Comparison of ENCODE assay signal across 17 cellular contexts in genomic region chr17:41492351-41492750, GRCh38. TPM values are rescaled to one million over a fixed set of nuclear protein-coding genes. Genes with fewer than 3 reads are reported as not detected.
DNase-seq lines count a peak whose midpoint lies in the region; ATAC-seq and TF ChIP-seq lines count a peak whose summit lies in the region.
"Had no signal": no experiment of that assay in that cellular context is flagged by ENCODE, and none has a peak within 500 bp of the region (broad histone marks: within the 10 kb centered on the region; RNA-seq: fewer than 3 reads in every experiment).

No MANE protein-coding gene starts in this region.

- H3K27me3 Mint-ChIP-seq in CD14-positive monocyte (ENCODE audit: low read depth in 3 of 3): peaks cover 0 to 2% (median 0%) of the 10 kb centered on the region in 3 donors
- H3K27me3 Mint-ChIP-seq in activated T-cell treated with anti-CD3 and anti-CD28 coated beads, Interleukin-2, amount 50 U/mL, for 4 hours (ENCODE audit: low read depth): no peaks in the 10 kb centered on the region
- H3K27me3 Mint-ChIP-seq: natural killer cell treated with Interleukin-12 subunit alpha and Interleukin-12 subunit beta and Interleukin-15 and Interleukin-18, amount 100 ng/mL, for 72 hours had no signal

- intact Hi-C loops in CD14-positive monocyte (cut with micrococcal nuclease): loop anchor here (5.0 to 10.0 kb wide), 2 partner anchors 55 to 172 kb away; no protein-coding TSS in a partner anchor
- intact Hi-C loops in Panc1 (cut with micrococcal nuclease; ENCODE audit: unreplicated experiment): no loop called here
- intact Hi-C loops in posterior vena cava (cut with DNase I): no loop called here

- POLR2A ChIA-PET in Panc1 (lab: Charles Lee): no interaction called here

- no peaks in the 10 kb centered on the region for H3K27me3 ChIP-seq in Panc1 (ENCODE audit: control insufficient read depth, insufficient read depth, low read length)

- peaks cover 0 to 5% (median 0%) of the 10 kb centered on the region in 7 donors for H3K9me3 Mint-ChIP-seq in CD14-positive monocyte
- H3K9me3 Mint-ChIP-seq in activated T-cell treated with anti-CD3 and anti-CD28 coated beads, Interleukin-2, amount 50 U/mL, for 4 hours: no peaks in the 10 kb centered on the region
- H3K9me3 Mint-ChIP-seq: activated naive CD4-positive, alpha-beta T cell treated with anti-CD3 and anti-CD28 coated beads for 36 hours; natural killer cell treated with Interleukin-12 subunit alpha and Interleukin-12 subunit beta and Interleukin-15 and Interleukin-18, amount 100 ng/mL, for 72 hours; stimulated activated naive B cell treated with anti-CD40 and anti-IgM and Interleukin-4, amounts not matched to agents 10 μg/mL and 1 μg/mL and 100 μg/mL, for 72 hours had no signal

- H3K4me1 Mint-ChIP-seq in CD14-positive monocyte: peaks cover 64% of the 10 kb centered on the region
- peaks cover 20% of the 10 kb centered on the region for H3K4me1 Mint-ChIP-seq in activated T-cell treated with anti-CD3 and anti-CD28 coated beads, Interleukin-2, amount 50 U/mL, for 4 hours (ENCODE audit: low read depth)

- TF ChIP-seq CTCF in CD14-positive monocyte (IDR thresholded peaks at IDR 0.05) (no peak), Panc1 (IDR thresholded peaks at IDR 0.05) (no peak), fibroblast of villous mesenchyme (IDR thresholded peaks at IDR 0.05; ENCODE audit: insufficient read depth, low read depth, low read length) (no peak)

- no TSS peak for BruUV-seq in Panc1 (replicated peaks; lab: Mats Ljungman, UMichigan)

- H3K4me1 ChIP-seq in Panc1 (ENCODE audit: control insufficient read depth, insufficient read depth, low read length): peaks cover 29% of the 10 kb centered on the region

- in situ Hi-C loops in Panc1 (cut with HindIII; ENCODE audit: low pct_unique_long_range_greater_than_20kb, low sequenced_read_pairs): no loop called here

- peak overlapping the region; percentile 37 to 71 for H3K4me3 Mint-ChIP-seq in CD14-positive monocyte
- H3K4me3 Mint-ChIP-seq in activated T-cell treated with anti-CD3 and anti-CD28 coated beads, Interleukin-2, amount 50 U/mL, for 4 hours: no peak overlapping the region
- H3K4me3 Mint-ChIP-seq: activated naive CD4-positive, alpha-beta T cell treated with anti-CD3 and anti-CD28 coated beads for 36 hours; natural killer cell treated with Interleukin-12 subunit alpha and Interleukin-12 subunit beta and Interleukin-15 and Interleukin-18, amount 100 ng/mL, for 72 hours; stimulated activated naive B cell treated with anti-CD40 and anti-IgM and Interleukin-4, amounts not matched to agents 10 μg/mL and 1 μg/mL and 100 μg/mL, for 72 hours had no signal

- peak overlapping the region; percentile 87 to 96 (median 91) for H3K27ac Mint-ChIP-seq in CD14-positive monocyte
- H3K27ac Mint-ChIP-seq: activated naive CD4-positive, alpha-beta T cell treated with anti-CD3 and anti-CD28 coated beads for 36 hours; natural killer cell treated with Interleukin-12 subunit alpha and Interleukin-12 subunit beta and Interleukin-15 and Interleukin-18, amount 100 ng/mL, for 72 hours; stimulated activated naive B cell treated with anti-CD40 and anti-IgM and Interleukin-4, amounts not matched to agents 10 μg/mL and 1 μg/mL and 100 μg/mL, for 72 hours had no signal

- ATAC-seq in Panc1: no peak
- no peak for ATAC-seq in activated T-cell treated with anti-CD3 and anti-CD28 coated beads, Interleukin-2, amount 50 U/mL, for 4 hours
- ATAC-seq: natural killer cell treated with Interleukin-12 subunit alpha and Interleukin-12 subunit beta and Interleukin-15 and Interleukin-18, amount 100 ng/mL, for 72 hours; stimulated activated naive B cell treated with anti-CD40 and anti-IgM and Interleukin-4, amounts not matched to agents 10 μg/mL and 1 μg/mL and 100 μg/mL, for 72 hours had no signal

- CTCF ChIA-PET in Panc1 (lab: Charles Lee): interaction anchor here (0.5 kb wide), 1 partner anchor 34 kb away, joined by 4 read pairs; no protein-coding TSS in a partner anchor

- H3K4me3 ChIP-seq in Panc1 (ENCODE audit: low read depth in 2 of 2, low read length in 2 of 2) (no peak overlapping the region), fibroblast of villous mesenchyme (ENCODE audit: low read depth, low read length) (no peak overlapping the region)
- H3K4me3 ChIP-seq: cardiac muscle cell, skin epidermis had no signal

- no peaks in the 10 kb centered on the region for H3K9me3 ChIP-seq in Panc1 (ENCODE audit: control insufficient read depth, insufficient read depth, low read depth, low read length)

- peaks cover 0 to 2% of the 10 kb centered on the region in 2 donors for H3K36me3 Mint-ChIP-seq in CD14-positive monocyte
- no peaks in the 10 kb centered on the region for H3K36me3 Mint-ChIP-seq in activated T-cell treated with anti-CD3 and anti-CD28 coated beads, Interleukin-2, amount 50 U/mL, for 4 hours (ENCODE audit: insufficient read depth)
- H3K36me3 Mint-ChIP-seq: natural killer cell treated with Interleukin-12 subunit alpha and Interleukin-12 subunit beta and Interleukin-15 and Interleukin-18, amount 100 ng/mL, for 72 hours; stimulated activated naive B cell treated with anti-CD40 and anti-IgM and Interleukin-4, amounts not matched to agents 10 μg/mL and 1 μg/mL and 100 μg/mL, for 72 hours had no signal

- peak; percentile 82 for DNase-seq in CD14-positive monocyte (ENCODE audit: low spot score)
- DNase-seq in Panc1 (ENCODE audit: low read depth, low spot score): no peak
- peak; percentile 90 for DNase-seq in fibroblast of villous mesenchyme (ENCODE audit: low read depth)
- peak; percentile 54 for DNase-seq in posterior vena cava (ENCODE audit: low spot score)
- DNase-seq in NCI-H1092 treated with DMSO at 0.1 percent for 48 hours (lab: John Stamatoyannopoulos, UW): no peak
- no peak for DNase-seq in AML-193 (lab: John Stamatoyannopoulos, UW)
- DNase-seq in NCI-H128 (lab: John Stamatoyannopoulos, UW; ENCODE audit: unreplicated experiment): no peak
- DNase-seq in activated T-cell treated with anti-CD3 and anti-CD28 coated beads, Interleukin-2, amount 50 U/mL, for 4 hours: no peak
- DNase-seq: activated CD4-positive, CD25-positive, alpha-beta regulatory T cell; activated naive CD4-positive, alpha-beta T cell treated with anti-CD3 and anti-CD28 coated beads for 36 hours; NCI-H2029 treated with DMSO at 0.1 percent for 48 hours; NCI-H524 treated with DMSO at 0.1 percent for 48 hours; stimulated activated naive B cell treated with anti-CD40 and anti-IgM and Interleukin-4, amounts not matched to agents 10 μg/mL and 1 μg/mL and 100 μg/mL, for 72 hours; T-helper 1 cell had no signal

- peak overlapping the region; percentile 50; the same call in 1 of the 2 replicates for H3K27ac ChIP-seq in Panc1 (ENCODE audit: low read length)
- H3K27ac ChIP-seq: cardiac muscle cell had no signal

- no peaks in the 10 kb centered on the region for H3K36me3 ChIP-seq in Panc1 (ENCODE audit: control insufficient read depth, insufficient read depth, low read length)
- H3K36me3 ChIP-seq: cardiac muscle cell had no signal

RNA-seq across cellular contexts. Expression of gene KRT36, which starts 2.6 kb away (rescaled TPM):
- polyA plus RNA-seq in CD14-positive monocyte: under 1 TPM; 0.24 to 0.87 TPM
- total RNA-seq in Panc1 (2021; ENCODE audit: unreplicated experiment) (not detected), fibroblast of villous mesenchyme (under 0.01 TPM in 2 replicates), posterior vena cava (not detected)
- polyA plus RNA-seq in Panc1 (2012; ENCODE audit: insufficient read length): 0.18 TPM
- not detected for total RNA-seq in activated T-cell treated with anti-CD3 and anti-CD28 coated beads, Interleukin-2, amount 50 U/mL, for 4 hours
- total RNA-seq: activated naive CD4-positive, alpha-beta T cell treated with anti-CD3 and anti-CD28 coated beads for 36 hours; cardiac muscle cell; natural killer cell treated with Interleukin-12 subunit alpha and Interleukin-12 subunit beta and Interleukin-15 and Interleukin-18, amount 100 ng/mL, for 72 hours had no signal
- polyA plus RNA-seq: cardiac muscle cell had no signal

RNA-seq across cellular contexts. Expression of gene KRT35, which starts 11.4 kb away (rescaled TPM):
- not detected for polyA plus RNA-seq in CD14-positive monocyte
- total RNA-seq in Panc1 (2021; ENCODE audit: unreplicated experiment) (not detected), fibroblast of villous mesenchyme (not detected in 2 replicates), posterior vena cava (not detected)
- not detected for polyA plus RNA-seq in Panc1 (2012; ENCODE audit: insufficient read length)
- not detected for total RNA-seq in activated T-cell treated with anti-CD3 and anti-CD28 coated beads, Interleukin-2, amount 50 U/mL, for 4 hours
- total RNA-seq: activated naive CD4-positive, alpha-beta T cell treated with anti-CD3 and anti-CD28 coated beads for 36 hours; cardiac muscle cell; natural killer cell treated with Interleukin-12 subunit alpha and Interleukin-12 subunit beta and Interleukin-15 and Interleukin-18, amount 100 ng/mL, for 72 hours had no signal
- polyA plus RNA-seq: cardiac muscle cell had no signal

RNA-seq across cellular contexts. Expression of gene KRT13, which starts 13.1 kb away (rescaled TPM):
- not detected for polyA plus RNA-seq in CD14-positive monocyte
- 0.36 TPM for total RNA-seq in Panc1 (2021; ENCODE audit: unreplicated experiment)
- 3.3 TPM for polyA plus RNA-seq in Panc1 (2012; ENCODE audit: insufficient read length)
- not detected in 2 replicates for total RNA-seq in fibroblast of villous mesenchyme
- not detected for total RNA-seq in posterior vena cava
- not detected for total RNA-seq in activated T-cell treated with anti-CD3 and anti-CD28 coated beads, Interleukin-2, amount 50 U/mL, for 4 hours
- total RNA-seq: activated naive CD4-positive, alpha-beta T cell treated with anti-CD3 and anti-CD28 coated beads for 36 hours; cardiac muscle cell; natural killer cell treated with Interleukin-12 subunit alpha and Interleukin-12 subunit beta and Interleukin-15 and Interleukin-18, amount 100 ng/mL, for 72 hours had no signal
- polyA plus RNA-seq: cardiac muscle cell had no signal

RNA-seq across cellular contexts. Expression of gene KRT32, which starts 25.2 kb away (rescaled TPM):
- not detected for polyA plus RNA-seq in CD14-positive monocyte
- total RNA-seq in Panc1 (2021; ENCODE audit: unreplicated experiment) (0.72 TPM), fibroblast of villous mesenchyme (not detected in 2 replicates), posterior vena cava (under 1 TPM in 1 of 2 donors, not detected in 1; 0.23 TPM)
- 1.0 TPM for polyA plus RNA-seq in Panc1 (2012; ENCODE audit: insufficient read length)
- not detected for total RNA-seq in activated T-cell treated with anti-CD3 and anti-CD28 coated beads, Interleukin-2, amount 50 U/mL, for 4 hours
- total RNA-seq: activated naive CD4-positive, alpha-beta T cell treated with anti-CD3 and anti-CD28 coated beads for 36 hours; cardiac muscle cell; natural killer cell treated with Interleukin-12 subunit alpha and Interleukin-12 subunit beta and Interleukin-15 and Interleukin-18, amount 100 ng/mL, for 72 hours had no signal
- polyA plus RNA-seq: cardiac muscle cell had no signal

RNA-seq across cellular contexts. Expression of gene KRT15, which starts 26.3 kb away (rescaled TPM):
- not detected for polyA plus RNA-seq in CD14-positive monocyte
- total RNA-seq in Panc1 (2021; ENCODE audit: unreplicated experiment): 70.4 TPM
- polyA plus RNA-seq in Panc1 (2012; ENCODE audit: insufficient read length): 88.0 TPM
- 0.43 and 1.3 TPM in 2 replicates for total RNA-seq in fibroblast of villous mesenchyme
- not detected for total RNA-seq in posterior vena cava
- total RNA-seq in activated T-cell treated with anti-CD3 and anti-CD28 coated beads, Interleukin-2, amount 50 U/mL, for 4 hours: not detected
- total RNA-seq: activated naive CD4-positive, alpha-beta T cell treated with anti-CD3 and anti-CD28 coated beads for 36 hours; natural killer cell treated with Interleukin-12 subunit alpha and Interleukin-12 subunit beta and Interleukin-15 and Interleukin-18, amount 100 ng/mL, for 72 hours had no signal
- polyA plus RNA-seq: cardiac muscle cell had no signal

Comparison
In these comparisons a context has a peak if more than half of its experiments do, and no peak if none do; other contexts are left out.
1. DNase-seq: peak in CD14-positive monocyte (single experiment), fibroblast of villous mesenchyme (single experiment) and posterior vena cava (single experiment); none in Panc1 (single experiment), NCI-H1092 treated with DMSO at 0.1 percent for 48 hours (single experiment), AML-193 (0 of 2), NCI-H128 (single experiment) and activated T-cell treated with anti-CD3 and anti-CD28 coated beads, Interleukin-2, amount 50 U/mL, for 4 hours (single experiment).
2. intact Hi-C loops: an anchor here in CD14-positive monocyte (5.0 to 10.0 kb wide); none called in Panc1 and posterior vena cava.